In genomic region chr2:131532723-131533608, GRCh38 we compare ENCODE assay signal across 7 cellular contexts. TPM values are rescaled to one million over a fixed set of nuclear protein-coding genes. Genes with fewer than 3 reads are reported as not detected.
"Had no signal": no experiment of that assay in that cellular context is flagged by ENCODE, and none has a peak within 500 bp of the region (broad histone marks: within the 10 kb centered on the region; RNA-seq: fewer than 3 reads in every experiment).

No MANE protein-coding gene starts in this region.

RNA-seq across cellular contexts. Expression of gene TUBA3D, which starts 57.0 kb away (rescaled TPM):
- total RNA-seq: activated CD4-positive, alpha-beta memory T cell treated with anti-CD3 and anti-CD28 coated beads for 36 hours; activated naive CD4-positive, alpha-beta T cell treated with anti-CD3 and anti-CD28 coated beads for 36 hours; activated naive CD8-positive, alpha-beta T cell treated with anti-CD3 and anti-CD28 coated beads, Interleukin-2, amount 10 ng/mL, durations not matched to agents 7 days and 5 days; activated T-cell treated with anti-CD3 and anti-CD28 coated beads, Interleukin-2, amount 50 U/mL, for 72 hours; breast epithelium; natural killer cell treated with Interleukin-12 subunit alpha and Interleukin-12 subunit beta and Interleukin-15 and Interleukin-18, amount 100 ng/mL, for 72 hours; urinary bladder had no signal
- polyA plus RNA-seq: urinary bladder had no signal
